17 cellular contexts compared by ENCODE assay signal in genomic region chr2:131521961-131522781, GRCh38. TPM values are rescaled to one million over a fixed set of nuclear protein-coding genes. Genes with fewer than 3 reads are reported as not detected.
A peak's percentile ranks its signal among the peaks of the same experiment; 100 is the strongest.
DNase-seq lines count a peak whose midpoint lies in the region; ATAC-seq and TF ChIP-seq lines count a peak whose summit lies in the region.
"Had no signal": no experiment of that assay in that cellular context is flagged by ENCODE, and none has a peak within 500 bp of the region (broad histone marks: within the 10 kb centered on the region; RNA-seq: fewer than 3 reads in every experiment).

No MANE protein-coding gene starts in this region.

- TF ChIP-seq POLR2A in IMR-90 (IDR thresholded peaks at IDR 0.05; ENCODE audit: low read depth, low read length) = no peak

- no peaks in the 10 kb centered on the region for H3K9me3 Mint-ChIP-seq in CD4-positive, alpha-beta T cell
- H3K9me3 Mint-ChIP-seq: activated T-cell treated with anti-CD3 and anti-CD28 coated beads, Interleukin-2, amount 50 U/mL, for 4 hours; nephron had no signal

- TF ChIP-seq RAD21 in IMR-90 (IDR thresholded peaks at IDR 0.05; ENCODE audit: low read length) = no peak

- no peak for TF ChIP-seq CTCF in CD4-positive, alpha-beta T cell (IDR thresholded peaks at IDR 0.05)
- no peak for TF ChIP-seq CTCF in IMR-90 (conservative IDR thresholded peaks at IDR 0.05; ENCODE audit: low read depth, low read length)

- H2AK5ac ChIP-seq in IMR-90 (ENCODE audit: low read depth, low read length) = no peak overlapping the region

- no peaks in the 10 kb centered on the region for H3K27me3 Mint-ChIP-seq in CD4-positive, alpha-beta T cell

- H3K9me3 ChIP-seq in CD4-positive, alpha-beta T cell (ENCODE audit: control insufficient read depth, low read length) = no peaks in the 10 kb centered on the region
- no peaks in the 10 kb centered on the region for H3K9me3 ChIP-seq in IMR-90 (ENCODE audit: control insufficient read depth, insufficient read depth, low read length)
- no peaks in the 10 kb centered on the region for H3K9me3 ChIP-seq in HAP-1
- H3K9me3 ChIP-seq: lower lobe of right lung had no signal

- no peak overlapping the region for H2BK120ac ChIP-seq in IMR-90 (ENCODE audit: low read depth, low read length)

- H4K5ac ChIP-seq in IMR-90 (ENCODE audit: low read depth, low read length) = no peak overlapping the region

- H3K27me3 ChIP-seq in CD4-positive, alpha-beta T cell (ENCODE audit: control insufficient read depth, insufficient read depth, low read length) = no peaks in the 10 kb centered on the region
- no peaks in the 10 kb centered on the region for H3K27me3 ChIP-seq in IMR-90 (ENCODE audit: control insufficient read depth, insufficient read depth, low read length)
- no peaks in the 10 kb centered on the region for H3K27me3 ChIP-seq in HAP-1 (ENCODE audit: low read depth)
- H3K27me3 ChIP-seq: cardiac muscle cell had no signal

- H2AK9ac ChIP-seq in IMR-90 (replicated peaks; ENCODE audit: low read depth, low read length, poor library complexity) = no peak overlapping the region

- DNase-seq in CD4-positive, alpha-beta T cell = no peak
- no peak for DNase-seq in IMR-90
- DNase-seq in left cardiac atrium = peak; percentile 29
- peak; percentile 72 for DNase-seq in posterior vena cava (ENCODE audit: low spot score)
- DNase-seq in cerebellar nuclear complex (lab: John Stamatoyannopoulos, UW) = no peak
- no peak for DNase-seq in GF-D8 (lab: John Stamatoyannopoulos, UW)
- no peak for DNase-seq in HAP-1 (ENCODE audit: low spot score in 2 of 2)
- DNase-seq: activated T-cell treated with anti-CD3 and anti-CD28 coated beads, Interleukin-2, amount 50 U/mL, for 4 hours; effector CD4-positive, alpha-beta T cell; HCEC 1CT; lower lobe of right lung; NK-92 treated with Interleukin-12 subunit alpha and Interleukin-12 subunit beta, amount 100 ng/mL, for 24 hours had no signal

- H3K9me1 ChIP-seq in IMR-90 (ENCODE audit: insufficient read depth, low read length) = no peaks in the 10 kb centered on the region

- H3K4ac ChIP-seq in IMR-90 (ENCODE audit: low read depth, low read length) = no peak overlapping the region

- H3K4me1 ChIP-seq in IMR-90 (ENCODE audit: control insufficient read depth, insufficient read depth, low read length) (no peaks in the 10 kb centered on the region), HAP-1 (no peaks in the 10 kb centered on the region; the same call in 1 of the 2 replicates)

- H3K36me3 ChIP-seq in IMR-90 (ENCODE audit: control insufficient read depth, insufficient read depth, low read length) (peaks cover 23% of the 10 kb centered on the region), HAP-1 (replicated peaks) (no peaks in the 10 kb centered on the region)
- H3K36me3 ChIP-seq: cardiac muscle cell had no signal

- H3K4me3 Mint-ChIP-seq in CD4-positive, alpha-beta T cell = peak overlapping the region; percentile 20
- H3K4me3 Mint-ChIP-seq: activated T-cell treated with anti-CD3 and anti-CD28 coated beads, Interleukin-2, amount 50 U/mL, for 4 hours; nephron had no signal

- ATAC-seq in CD4-positive, alpha-beta T cell (ENCODE audit: poor library complexity) = no peak
- ATAC-seq in IMR-90 (ENCODE audit: low read depth) (0 out of 2 replicates have a peak, but pooled peaks have one; percentile 16), left cardiac atrium (peak; percentile 39 to 46)
- ATAC-seq: activated T-cell treated with anti-CD3 and anti-CD28 coated beads, Interleukin-2, amount 50 U/mL, for 4 hours; lower lobe of right lung had no signal

- no peak overlapping the region for H2BK15ac ChIP-seq in IMR-90 (ENCODE audit: low read depth, low read length)

- BruUV-seq in IMR-90 (replicated peaks; lab: Mats Ljungman, UMichigan) = no TSS peak

- H4K91ac ChIP-seq in IMR-90 (ENCODE audit: insufficient read depth, low read depth, low read length) = no peak overlapping the region

- CTCF ChIA-PET in CD4-positive, alpha-beta T cell (lab: Charles Lee) = no interaction called here
- CTCF ChIA-PET in IMR-90 (lab: Yijun Ruan, JAX) = no interaction called here

- intact Hi-C loops in CD4-positive, alpha-beta T cell (cut with DNase I, micrococcal nuclease) = loop anchor here in 1 of 2 experiments (10.0 kb wide), 1 partner anchor 107 kb away; no protein-coding TSS in a partner anchor
- intact Hi-C loops in IMR-90 (cut with micrococcal nuclease) (no loop called here), left cardiac atrium (cut with DNase I) (no loop called here), posterior vena cava (cut with DNase I) (no loop called here)

- no peak overlapping the region for H3K27ac ChIP-seq in CD4-positive, alpha-beta T cell (ENCODE audit: low read depth, low read length)
- no peak overlapping the region for H3K27ac ChIP-seq in IMR-90 (ENCODE audit: insufficient read depth, low read length)
- H3K27ac ChIP-seq: C4-2B, cardiac muscle cell, lower lobe of right lung had no signal

- H3K23ac ChIP-seq in IMR-90 (ENCODE audit: low read depth, low read length) = no peak overlapping the region

- dilution Hi-C loops in IMR-90 (cut with HindIII; ENCODE audit: low sequenced_read_pairs, unreplicated experiment) = no loop called here

- peaks cover 16% of the 10 kb centered on the region for H3K36me3 Mint-ChIP-seq in CD4-positive, alpha-beta T cell (ENCODE audit: low read depth)

- H3K4me1 Mint-ChIP-seq in CD4-positive, alpha-beta T cell (ENCODE audit: low read depth) = no peaks in the 10 kb centered on the region
- H3K4me1 Mint-ChIP-seq: nephron had no signal

- H4K8ac ChIP-seq in IMR-90 (ENCODE audit: low read depth in 2 of 2, low read length in 2 of 2) = no peak overlapping the region

- in situ Hi-C loops in IMR-90 (cut with MboI; ENCODE audit: low sequenced_read_pairs) = loop anchor here (25.0 kb wide), 2 partner anchors 410 to 1360 kb away; partner anchors contain the start of gene PLEKHB2
- in situ Hi-C loops in HAP-1 (cut with MboI; ENCODE audit: low sequenced_read_pairs) = loop anchor here (25.0 kb wide), 1 partner anchor 385 kb away; no protein-coding TSS in a partner anchor

- H3K27ac Mint-ChIP-seq in CD4-positive, alpha-beta T cell = no peak overlapping the region
- H3K27ac Mint-ChIP-seq: nephron had no signal

- H3K14ac ChIP-seq in IMR-90 (replicated peaks; ENCODE audit: low read depth, low read length) = no peak overlapping the region

- H3K79me1 ChIP-seq in IMR-90 (ENCODE audit: low read depth in 1 of 2, low read length in 2 of 2) = no peaks in the 10 kb centered on the region

- no peak overlapping the region for H2BK20ac ChIP-seq in IMR-90 (ENCODE audit: low read depth, low read length)

- no peaks in the 10 kb centered on the region for H4K20me1 ChIP-seq in IMR-90 (ENCODE audit: insufficient read depth, low read length)

- no peak overlapping the region for H3K18ac ChIP-seq in IMR-90 (ENCODE audit: low read depth, low read length)

- H3K56ac ChIP-seq in IMR-90 (ENCODE audit: extremely low read depth, insufficient read depth, low read length) = no peak overlapping the region

- no peak overlapping the region for H2BK5ac ChIP-seq in IMR-90 (ENCODE audit: low read depth, low read length, poor library complexity, severe bottlenecking)

- 87% methylated on average over 7 of the region's 20 CpGs; no CpG with 5 or more reads in 1 of the 2 experiments for WGBS in IMR-90 (ENCODE audit: extremely low coverage in 2 of 2, insufficient read length in 1 of 2), 2 experiments

- H3K4me3 ChIP-seq in IMR-90 (ENCODE audit: insufficient read depth, low read depth, low read length) (no peak overlapping the region), HAP-1 (no peak overlapping the region)
- H3K4me3 ChIP-seq: cardiac muscle cell, lower lobe of right lung had no signal

- POLR2A ChIA-PET in CD4-positive, alpha-beta T cell (lab: Charles Lee) = no interaction called here
- POLR2A ChIA-PET in IMR-90 (lab: Charles Lee; ENCODE audit: unreplicated experiment) = no interaction called here

- H3K9ac ChIP-seq in IMR-90 (ENCODE audit: low read depth, low read length) = no peak overlapping the region

- H2AFZ ChIP-seq in IMR-90 (replicated peaks; ENCODE audit: low read length, poor library complexity) = no peak overlapping the region

- no peak overlapping the region for H3K4me2 ChIP-seq in IMR-90 (ENCODE audit: low read depth, low read length)

TF ChIP-seq in IMR-90, 13 proteins besides CTCF, POLR2A, EP300 and RAD21:
- TF ChIP-seq BHLHE40 (IDR thresholded peaks at IDR 0.05; ENCODE audit: low read depth, low read length) (no peak), RFX5 (IDR thresholded peaks at IDR 0.05; ENCODE audit: low read depth, low read length) (no peak), MAFK (IDR thresholded peaks at IDR 0.05; ENCODE audit: low read depth, low read length) (no peak)

RNA-seq across cellular contexts. Expression of gene CCDC74A, which starts 5.5 kb away (rescaled TPM):
- under 1 TPM; 0.50 to 0.60 TPM for total RNA-seq in CD4-positive, alpha-beta T cell
- total RNA-seq in IMR-90 (2012; rRNA removed) (3.1 and 3.8 TPM in 2 replicates), left cardiac atrium (under 1 TPM; 0.71 to 0.94 TPM), posterior vena cava (1 to 10 TPM; 3.9 to 4.4 TPM)
- polyA plus RNA-seq in IMR-90 (2012; rRNA removed) = 11.9 and 13.5 TPM in 2 replicates
- 5.8 and 9.6 TPM in 2 replicates for polyA plus RNA-seq in IMR-90 (2012; cell fraction: cytosol; rRNA removed)
- 62.7 and 89.4 TPM in 2 replicates for polyA plus RNA-seq in IMR-90 (2012; cell fraction: nucleus; rRNA removed; ENCODE audit: low replicate concordance)

RNA-seq across cellular contexts. Expression of gene MZT2A, which starts 30.0 kb away (rescaled TPM):
- total RNA-seq in CD4-positive, alpha-beta T cell = 10 to 100 TPM; 55.3 to 58.7 TPM
- total RNA-seq in IMR-90 (2012; rRNA removed) (23.1 and 25.8 TPM in 2 replicates), left cardiac atrium (100 to 1,000 TPM in 1 of 2 donors, 10 to 100 TPM in 1; 59.4 to 110 TPM), posterior vena cava (10 to 100 TPM; 42.8 to 44.5 TPM)
- 82.3 and 139 TPM in 2 replicates for polyA plus RNA-seq in IMR-90 (2012; rRNA removed)
- polyA plus RNA-seq in IMR-90 (2012; cell fraction: cytosol; rRNA removed) = 325 and 338 TPM in 2 replicates
- 49.5 and 86.3 TPM in 2 replicates for polyA plus RNA-seq in IMR-90 (2012; cell fraction: nucleus; rRNA removed; ENCODE audit: low replicate concordance)

RNA-seq across cellular contexts. Expression of gene TUBA3D, which starts 46.3 kb away (rescaled TPM):
- not detected for total RNA-seq in CD4-positive, alpha-beta T cell
- total RNA-seq in IMR-90 (2012; rRNA removed) (not detected in 2 replicates), left cardiac atrium (10 to 100 TPM in 1 of 2 donors, 1 to 10 TPM in 1; 8.5 to 11.0 TPM), posterior vena cava (not detected)
- polyA plus RNA-seq in IMR-90 (2012; rRNA removed) = not detected in 2 replicates
- not detected in 2 replicates for polyA plus RNA-seq in IMR-90 (2012; cell fraction: cytosol; rRNA removed)
- not detected in 2 replicates for polyA plus RNA-seq in IMR-90 (2012; cell fraction: nucleus; rRNA removed; ENCODE audit: low replicate concordance)
- total RNA-seq: activated T-cell treated with anti-CD3 and anti-CD28 coated beads, Interleukin-2, amount 50 U/mL, for 4 hours; cardiac muscle cell; lower lobe of right lung; renal cortical epithelial cell; SK-MEL-5 had no signal

Comparison
In these comparisons a context has a peak if more than half of its experiments do, and no peak if none do; other contexts are left out.
1. DNase-seq: peak in left cardiac atrium (single experiment) and posterior vena cava (single experiment); none in CD4-positive, alpha-beta T cell (0 of 10), IMR-90 (single experiment), cerebellar nuclear complex (0 of 2), GF-D8 (single experiment) and HAP-1 (0 of 2).